ENCODE assay signal across 20 cellular contexts in genomic region chr12:107351109-107351508, GRCh38.
DNase-seq lines count a peak whose midpoint lies in the region; ATAC-seq, FAIRE-seq and TF ChIP-seq lines count a peak whose summit lies in the region.
"Had no signal": no experiment of that assay in that cellular context is flagged by ENCODE, and none has a peak within 500 bp of the region (broad histone marks: within the 10 kb centered on the region; RNA-seq: fewer than 3 reads in every experiment).

No MANE protein-coding gene starts in this region.

- WGBS in HepG2 (ENCODE audit: low lambda C conversion rate): 33% methylated on average over 3 of the region's 3 CpGs
- WGBS in right lobe of liver (ENCODE audit: insufficient coverage, low coverage, low lambda C conversion rate, missing lambda C conversion rate): 59% methylated on average over 2 of the region's 3 CpGs

- no peaks in the 10 kb centered on the region for H4K20me1 ChIP-seq in HepG2 (ENCODE audit: insufficient read depth, low read length)
- H4K20me1 ChIP-seq in keratinocyte (ENCODE audit: control insufficient read depth, extremely low read depth, insufficient read depth, low read length): peaks cover 3% of the 10 kb centered on the region

- no peak for TF ChIP-seq RAD21 in HepG2 (CRISPR knock-in tag; IDR thresholded peaks at IDR 0.05)

- dilution Hi-C loops in keratinocyte (cut with MboI; ENCODE audit: extremely low pct_ligation_motif_present, low sequenced_read_pairs): no loop called here

- H3K9me3 Mint-ChIP-seq in Calu3 (ENCODE audit: low read depth, unreplicated experiment): no peaks in the 10 kb centered on the region

- TF ChIP-seq POLR2A in HepG2 (IDR thresholded peaks at IDR 0.05; ENCODE audit: insufficient read depth in 1 of 2, low read depth in 2 of 2, low read length in 2 of 2) (no peak), right lobe of liver (IDR thresholded peaks at IDR 0.05) (no peak), gastrocnemius medialis (IDR thresholded peaks at IDR 0.05) (no peak)

- peaks cover 5% of the 10 kb centered on the region for H3K36me3 Mint-ChIP-seq in Calu3 (ENCODE audit: insufficient read depth, unreplicated experiment)

- CTCF ChIA-PET in HepG2 (lab: Yijun Ruan, JAX; ENCODE audit: low intra/inter-chr PET ratio, low total read pairs) (no interaction called here), Calu3 (lab: Charles Lee) (no interaction called here)

- H3K4me1 Mint-ChIP-seq in Calu3 (ENCODE audit: low read depth, unreplicated experiment): peaks cover 38% of the 10 kb centered on the region
- H3K4me1 Mint-ChIP-seq: GM23338 had no signal

- no peak for FAIRE-seq in HepG2 (lab: Jason Lieb, UNC)
- no peak for FAIRE-seq in keratinocyte (lab: Jason Lieb, UNC)
- FAIRE-seq: D721Med, G401.6, GM12891, GM18507, H54, K562 had no signal

- TF ChIP-seq EP300 in HepG2 (IDR thresholded peaks at IDR 0.05; ENCODE audit: low read depth in 2 of 2, low read length in 2 of 2) (no peak), HepG2 (CRISPR knock-in tag; IDR thresholded peaks at IDR 0.05; ENCODE audit: borderline replicate concordance) (no peak)

- H3K4me2 ChIP-seq in HepG2 (ENCODE audit: low read depth, low read length) (peak overlapping the region; percentile 72; the same call in 1 of the 2 replicates), keratinocyte (ENCODE audit: control insufficient read depth, extremely low read depth, insufficient read depth, low read depth, low read length) (peak overlapping the region; percentile 12)
- H3K4me2 ChIP-seq: GM23338 had no signal

- intact Hi-C loops in HepG2 (cut with micrococcal nuclease; ENCODE audit: unreplicated experiment): no loop called here
- intact Hi-C loops in right lobe of liver (cut with DNase I): no loop called here
- intact Hi-C loops in Calu3 (cut with micrococcal nuclease; ENCODE audit: unreplicated experiment): no loop called here
- intact Hi-C loops in gastrocnemius medialis (cut with DNase I; ENCODE audit: low total_unique reads): no loop called here

- H3K27me3 Mint-ChIP-seq in Calu3 (ENCODE audit: unreplicated experiment): no peaks in the 10 kb centered on the region
- H3K27me3 Mint-ChIP-seq: CD4-positive, alpha-beta memory T cell had no signal

- H3K4me3 Mint-ChIP-seq in Calu3 (ENCODE audit: low read depth, unreplicated experiment): no peak overlapping the region
- H3K4me3 Mint-ChIP-seq: GM23338 had no signal

- DNase-seq in HepG2 (ENCODE audit: low spot score) (no peak), right lobe of liver (no peak), Calu3 (peak; percentile 6), keratinocyte (ENCODE audit: low read depth, low spot score) (no peak), NCI-H187 treated with DMSO at 0.1 percent for 48 hours (lab: John Stamatoyannopoulos, UW) (no peak), gastrocnemius medialis (no peak)
- DNase-seq in effector CD4-positive, alpha-beta T cell: no peak
- DNase-seq: ACHN; BE2C; CD4-positive, alpha-beta memory T cell; HCEC 1CT had no signal

- no peaks in the 10 kb centered on the region for H3K36me3 ChIP-seq in HepG2 (replicated peaks in 1 of 2; ENCODE audit: control insufficient read depth in 1 of 2, insufficient read depth in 2 of 2, low read length in 2 of 2)
- H3K36me3 ChIP-seq in right lobe of liver: no peaks in the 10 kb centered on the region
- H3K36me3 ChIP-seq in keratinocyte (ENCODE audit: control insufficient read depth in 2 of 2, extremely low read depth in 1 of 2, insufficient read depth in 2 of 2, low read length in 2 of 2): no peaks in the 10 kb centered on the region
- H3K36me3 ChIP-seq in gastrocnemius medialis: no peaks in the 10 kb centered on the region
- H3K36me3 ChIP-seq: BE2C had no signal

- BruUV-seq in HepG2 (replicated peaks; lab: Mats Ljungman, UMichigan) (no TSS peak), Calu3 (replicated peaks; lab: Mats Ljungman, UMichigan) (no TSS peak)

- H3K79me2 ChIP-seq in HepG2 (ENCODE audit: insufficient read depth, low read length) (peaks cover 3% of the 10 kb centered on the region), keratinocyte (ENCODE audit: control insufficient read depth, insufficient read depth, low read length) (peaks cover 4% of the 10 kb centered on the region)

- H3K27ac ChIP-seq in HepG2 (ENCODE audit: extremely low read length, insufficient read depth, low read length): peak overlapping the region; percentile 58
- no peak overlapping the region for H3K27ac ChIP-seq in right lobe of liver
- H3K27ac ChIP-seq in keratinocyte (ENCODE audit: control insufficient read depth, insufficient read depth, low read length): peak overlapping the region; percentile 17
- no peak overlapping the region for H3K27ac ChIP-seq in gastrocnemius medialis
- H3K27ac ChIP-seq: HL-60 had no signal

- H3K27ac Mint-ChIP-seq in Calu3 (ENCODE audit: unreplicated experiment): no peak overlapping the region
- H3K27ac Mint-ChIP-seq: CD14-positive monocyte, GM23338 had no signal

- H3K9me1 ChIP-seq in keratinocyte (ENCODE audit: control insufficient read depth, extremely low read depth, insufficient read depth, low read length): no peaks in the 10 kb centered on the region

- ATAC-seq in HepG2 (no peak), right lobe of liver (no peak), gastrocnemius medialis (no peak)
- ATAC-seq: GM23338, K562 had no signal

- TF ChIP-seq CTCF in HepG2 (CRISPR knock-in tag; IDR thresholded peaks at IDR 0.05) (no peak), right lobe of liver (IDR thresholded peaks at IDR 0.05) (no peak), Calu3 (IDR thresholded peaks at IDR 0.05; ENCODE audit: unreplicated experiment) (no peak), keratinocyte (optimal IDR thresholded peaks at IDR 0.05 in 1 of 3, IDR thresholded peaks at IDR 0.05 in 1 of 3, conservative IDR thresholded peaks at IDR 0.05 in 1 of 3; ENCODE audit: extremely low read depth in 1 of 3, insufficient read depth in 2 of 3, low read length in 3 of 3) (no peak), gastrocnemius medialis (IDR thresholded peaks at IDR 0.05 in 4 of 5, conservative IDR thresholded peaks at IDR 0.05 in 1 of 5) (no peak)

- H3K27me3 ChIP-seq in HepG2 (ENCODE audit: control insufficient read depth in 1 of 2, insufficient read depth in 2 of 2, low read length in 2 of 2): no peaks in the 10 kb centered on the region
- no peaks in the 10 kb centered on the region for H3K27me3 ChIP-seq in right lobe of liver
- H3K27me3 ChIP-seq in keratinocyte (ENCODE audit: control insufficient read depth, extremely low read depth, insufficient read depth, low read length): no peaks in the 10 kb centered on the region
- no peaks in the 10 kb centered on the region for H3K27me3 ChIP-seq in gastrocnemius medialis

- no peak overlapping the region for H3K9ac ChIP-seq in HepG2 (ENCODE audit: insufficient read depth, low read depth, low read length)
- no peak overlapping the region for H3K9ac ChIP-seq in keratinocyte (ENCODE audit: control insufficient read depth, extremely low read depth, insufficient read depth, low read length)

- H2AFZ ChIP-seq in HepG2 (ENCODE audit: low read length) (no peak overlapping the region), keratinocyte (ENCODE audit: control insufficient read depth, low read length) (no peak overlapping the region)
- H2AFZ ChIP-seq: GM23338 had no signal

- H3K4me1 ChIP-seq in HepG2 (ENCODE audit: insufficient read depth, low read length) (peaks cover 97% of the 10 kb centered on the region), right lobe of liver (no peaks in the 10 kb centered on the region), keratinocyte (ENCODE audit: control insufficient read depth, extremely low read depth, insufficient read depth, low read length) (peaks cover 43% of the 10 kb centered on the region), gastrocnemius medialis (no peaks in the 10 kb centered on the region)
- H3K4me1 ChIP-seq: BE2C had no signal

- H3K4me3 ChIP-seq in HepG2 (replicated peaks in 1 of 3; ENCODE audit: insufficient read depth in 1 of 3, low read depth in 2 of 3, low read length in 3 of 3) (no peak overlapping the region), right lobe of liver (no peak overlapping the region), keratinocyte (ENCODE audit: control insufficient read depth in 2 of 3, extremely low read depth in 1 of 3, insufficient read depth in 2 of 3, low read depth in 1 of 3, low read length in 3 of 3) (no peak overlapping the region), gastrocnemius medialis (no peak overlapping the region)
- H3K4me3 ChIP-seq: GM23338, K562 had no signal

- H3K9me3 ChIP-seq in HepG2 (ENCODE audit: low read length) (peaks cover 4% of the 10 kb centered on the region; the same call in 1 of the 2 replicates), right lobe of liver (no peaks in the 10 kb centered on the region), keratinocyte (ENCODE audit: control insufficient read depth, low read depth, low read length) (no peaks in the 10 kb centered on the region), gastrocnemius medialis (no peaks in the 10 kb centered on the region)
- H3K9me3 ChIP-seq: BE2C had no signal

- in situ Hi-C loops in HepG2 (cut with HindIII; ENCODE audit: extremely low pct_ligation_motif_present, low pct_unique_long_range_greater_than_20kb) (no loop called here), gastrocnemius medialis (cut with MboI; ENCODE audit: low sequenced_read_pairs in 4 of 4) (no loop called here)

- POLR2A ChIA-PET in HepG2 (lab: Yijun Ruan, JAX): no interaction called here

TF ChIP-seq in HepG2, 621 proteins besides CTCF, POLR2A, EP300 and RAD21 (continues in another document):
- TF ChIP-seq FOSL2 (CRISPR knock-in tag; IDR thresholded peaks at IDR 0.05): peak; percentile 16; the same call in 1 of the 2 replicates
- TF ChIP-seq RXRB (CRISPR knock-in tag; IDR thresholded peaks at IDR 0.05; ENCODE audit: borderline replicate concordance): no peak
- no peak for TF ChIP-seq NFIB (CRISPR knock-in tag; IDR thresholded peaks at IDR 0.05; ENCODE audit: borderline replicate concordance)
- TF ChIP-seq ZNF282 (IDR thresholded peaks at IDR 0.05; ENCODE audit: partially characterized antibody): no peak
- TF ChIP-seq HNRNPH1 (optimal IDR thresholded peaks at IDR 0.05; ENCODE audit: low read depth, low read length): no peak
- TF ChIP-seq HOXA5 (CRISPR knock-in tag; IDR thresholded peaks at IDR 0.05): no peak
- no peak for TF ChIP-seq ZNF800 (CRISPR knock-in tag; IDR thresholded peaks at IDR 0.05)

Comparison
In these comparisons a context has a peak if more than half of its experiments do, and no peak if none do; other contexts are left out.
1. H3K27ac ChIP-seq: peak in HepG2 (single experiment) and keratinocyte (single experiment); none in right lobe of liver (0 of 3) and gastrocnemius medialis (0 of 4).